ENCODE assay signal across 8 cellular contexts in the genomic region with DNA sequence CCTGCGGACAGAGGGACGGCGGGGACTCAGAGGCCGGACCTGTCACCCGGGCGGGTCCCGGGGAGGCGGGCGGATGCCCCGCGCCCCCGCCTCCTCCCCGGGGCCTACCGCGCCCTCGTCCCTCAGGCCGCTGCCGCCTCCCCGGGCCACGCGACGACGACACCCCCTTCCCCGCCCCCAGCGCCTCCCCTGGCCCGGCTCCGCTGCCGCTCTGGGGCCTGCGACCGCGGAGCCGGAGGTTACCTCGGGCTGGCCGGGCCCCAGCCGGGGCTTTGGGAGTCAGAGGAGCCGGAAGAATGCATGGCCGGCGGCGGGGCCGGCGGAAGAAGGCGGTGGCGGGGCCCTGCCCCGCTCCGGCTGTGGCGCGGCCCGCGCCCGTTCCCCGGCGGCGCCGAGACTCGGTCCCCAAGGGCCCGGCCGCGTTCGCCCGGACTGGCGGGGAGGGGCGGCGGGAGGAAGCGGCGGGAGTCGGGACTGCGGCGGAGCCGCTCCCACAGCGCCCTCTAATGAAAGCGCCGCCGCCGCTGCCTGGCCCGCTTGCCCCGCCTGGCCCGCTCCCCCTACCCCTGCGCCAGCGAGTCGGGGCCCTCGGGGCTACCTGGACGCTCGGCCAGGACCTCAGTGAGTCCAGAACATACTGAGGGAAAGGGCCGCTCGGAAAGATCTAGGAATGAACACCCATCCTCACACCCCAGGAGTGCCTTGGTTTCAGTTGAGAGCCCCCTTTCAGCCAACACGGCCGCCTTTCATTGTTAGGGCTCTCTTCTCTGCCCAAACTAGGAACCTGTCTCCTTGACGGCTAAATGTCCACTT. TPM values are rescaled to one million over a fixed set of nuclear protein-coding genes. Genes with fewer than 3 reads are reported as not detected.
DNase-seq lines count a peak whose midpoint lies in the region; ATAC-seq and TF ChIP-seq lines count a peak whose summit lies in the region.

LPGAT1 (minus strand) TSS at position 434 of the 813 bp plus-strand sequence. CDS start 1,467 bp downstream, outside the sequence.

- POLR2A ChIA-PET in activated CD8-positive, alpha-beta T cell treated with anti-CD3 and anti-CD28 coated beads, Interleukin-2, amount 10 ng/mL, durations not matched to agents 7 days and 5 days (lab: Charles Lee): no interaction called here

- in situ Hi-C loops in GM18951 (cut with MboI; ENCODE audit: low sequenced_read_pairs, unreplicated experiment): no loop called here

- no peaks in the 10 kb centered on the region for H3K27me3 Mint-ChIP-seq in activated CD8-positive, alpha-beta T cell treated with anti-CD3 and anti-CD28 coated beads, Interleukin-2, amount 10 ng/mL, durations not matched to agents 7 days and 5 days (ENCODE audit: low read depth)

- peak; percentile 55 for TF ChIP-seq POLR2A in GM18951 (IDR thresholded peaks at IDR 0.05; ENCODE audit: extremely low read depth, insufficient read depth, insufficient read length)

- no peaks in the 10 kb centered on the region for H3K9me3 Mint-ChIP-seq in activated CD8-positive, alpha-beta T cell treated with anti-CD3 and anti-CD28 coated beads, Interleukin-2, amount 10 ng/mL, durations not matched to agents 7 days and 5 days (ENCODE audit: insufficient read depth)

- peak; percentile 64 for ATAC-seq in HG03196 (IDR thresholded peaks at IDR 0.05; ENCODE audit: unreplicated experiment)
- peak; percentile 74 for ATAC-seq in activated CD8-positive, alpha-beta T cell treated with anti-CD3 and anti-CD28 coated beads, Interleukin-2, amount 10 ng/mL, durations not matched to agents 7 days and 5 days

- peaks cover 69% of the 10 kb centered on the region for H3K4me1 Mint-ChIP-seq in activated CD8-positive, alpha-beta T cell treated with anti-CD3 and anti-CD28 coated beads, Interleukin-2, amount 10 ng/mL, durations not matched to agents 7 days and 5 days (ENCODE audit: low read depth)

- peak within 1 kb of the TSS; percentile 88 for H3K4me3 Mint-ChIP-seq in activated CD8-positive, alpha-beta T cell treated with anti-CD3 and anti-CD28 coated beads, Interleukin-2, amount 10 ng/mL, durations not matched to agents 7 days and 5 days

- peaks cover 25% of the 10 kb centered on the region for H3K36me3 Mint-ChIP-seq in activated CD8-positive, alpha-beta T cell treated with anti-CD3 and anti-CD28 coated beads, Interleukin-2, amount 10 ng/mL, durations not matched to agents 7 days and 5 days (ENCODE audit: low read depth)

- CTCF ChIA-PET in activated CD8-positive, alpha-beta T cell treated with anti-CD3 and anti-CD28 coated beads, Interleukin-2, amount 10 ng/mL, durations not matched to agents 7 days and 5 days (lab: Charles Lee): interaction anchor here (1.0 to 4.9 kb wide), 2 partner anchors 132 to 204 kb away, joined by 5 to 28 read pairs; partner anchors contain the start of genes DTL and INTS7

- H3K27ac Mint-ChIP-seq in activated CD8-positive, alpha-beta T cell treated with anti-CD3 and anti-CD28 coated beads, Interleukin-2, amount 10 ng/mL, durations not matched to agents 7 days and 5 days: peak within 1 kb of the TSS; percentile 89

- peak; percentile 80 for DNase-seq in Ammon's horn (ENCODE audit: low spot score)
- DNase-seq in NCI-H748 treated with DMSO at 0.1 percent for 48 hours (lab: John Stamatoyannopoulos, UW): peak; percentile 44
- DNase-seq in activated CD8-positive, alpha-beta T cell treated with anti-CD3 and anti-CD28 coated beads, Interleukin-2, amount 10 ng/mL, durations not matched to agents 7 days and 5 days: peak; percentile 74
- DNase-seq in effector CD4-positive, alpha-beta T cell: peak; percentile 59
- peak; percentile 71 to 80 for DNase-seq in lung microvascular endothelial cell (ENCODE audit: low read depth in 2 of 2)
- peak; percentile 48 for DNase-seq in stimulated activated CD8-positive, alpha-beta memory T cell treated with anti-CD3 and anti-CD28 coated beads, Interleukin-12 subunit alpha, Interleukin-12 subunit beta, amount 100 ng/mL, for 1 hour (ENCODE audit: low read depth)

RNA-seq across cellular contexts. Expression of gene LPGAT1, which starts in this region (rescaled TPM):
- 10 to 100 TPM; 59.3 to 60.5 TPM for total RNA-seq in activated CD8-positive, alpha-beta T cell treated with anti-CD3 and anti-CD28 coated beads, Interleukin-2, amount 10 ng/mL, durations not matched to agents 7 days and 5 days
- total RNA-seq in lung microvascular endothelial cell: 31.6 and 37.5 TPM in 2 replicates

Comparison
In these comparisons a context has a peak if more than half of its experiments do, and no peak if none do; other contexts are left out.
1. Peak in every context shown above with its lines: DNase-seq and ATAC-seq.